In the genomic region with DNA sequence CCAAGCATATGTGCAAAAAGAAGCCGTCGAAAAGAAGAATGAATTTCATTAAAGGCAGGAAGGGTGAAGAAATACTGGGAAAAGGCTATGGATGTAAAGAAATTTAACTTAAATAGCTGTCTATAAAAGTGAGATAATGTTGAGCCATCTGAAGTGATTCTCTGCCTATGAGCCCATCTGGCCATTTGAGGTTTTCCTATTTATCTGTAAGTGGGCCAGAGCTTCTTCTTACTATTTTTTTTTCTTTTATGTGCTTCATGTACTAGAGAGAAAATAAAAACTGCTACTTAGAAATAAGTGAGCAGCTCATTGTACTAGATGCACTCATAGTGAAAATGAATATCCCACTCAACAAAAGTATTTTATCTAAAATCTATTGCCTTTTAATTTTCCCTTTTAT, we compare ENCODE assay signal across 34 cellular contexts.
"Had no signal": no experiment of that assay in that cellular context is flagged by ENCODE, and none has a peak within 500 bp of the region (broad histone marks: within the 10 kb centered on the region; RNA-seq: fewer than 3 reads in every experiment).

No MANE protein-coding gene starts in this region.

- H3K27ac Mint-ChIP-seq: activated B cell treated with CpG ODN at 0.5 μM for 24 hours; activated CD4-positive, alpha-beta memory T cell treated with anti-CD3 and anti-CD28 coated beads for 36 hours; activated CD4-positive, alpha-beta T cell treated with anti-CD3 and anti-CD28 coated beads, Interleukin-2, amount 10 ng/mL, durations not matched to agents 24 days and 14 days; activated CD8-positive, alpha-beta T cell treated with anti-CD3 and anti-CD28 coated beads for 36 hours; activated naive CD4-positive, alpha-beta T cell treated with anti-CD3 and anti-CD28 coated beads for 36 hours; activated naive CD4-positive, alpha-beta T cell treated with anti-CD3 and anti-CD28 coated beads, Interleukin-2, amount 50 U/mL, for 72 hours; activated naive CD8-positive, alpha-beta T cell treated with anti-CD3 and anti-CD28 coated beads for 36 hours; activated T-cell treated with anti-CD3 and anti-CD28 coated beads, Interleukin-2, amount 50 U/mL, for 72 hours; activated T-helper 1 cell treated with anti-CD3 and anti-CD28 coated beads, Interleukin-12 subunit alpha, Interleukin-12 subunit beta, Interleukin-2, Interleukin-4 antibody, amounts not matched to agents 30 ng/mL and 10 ng/mL and 1 ng/mL, durations not matched to agents 14 hours and 24 hours and 36 hours; activated T-helper 17 cell treated with anti-CD3 and anti-CD28 coated beads, Interleukin-2, amount 50 U/mL, for 72 hours; T-helper 1 cell treated with Interleukin-12 subunit alpha and Interleukin-12 subunit beta and Interleukin-4 antibody, amounts not matched to agents 30 μg/mL and 1 μg/mL, for 36 hours; T-helper 2 cell treated with Interferon-gamma antibody and Interleukin-4, amounts not matched to agents 5 μg/mL and 100 μg/mL, for 36 hours had no signal

- H3K27me3 Mint-ChIP-seq: activated B cell treated with CpG ODN at 0.5 μM for 24 hours; activated CD4-positive, alpha-beta memory T cell treated with anti-CD3 and anti-CD28 coated beads for 36 hours; activated CD4-positive, alpha-beta T cell treated with anti-CD3 and anti-CD28 coated beads, Interleukin-2, amount 10 ng/mL, durations not matched to agents 24 days and 14 days; activated CD8-positive, alpha-beta T cell treated with anti-CD3 and anti-CD28 coated beads for 36 hours; activated naive CD8-positive, alpha-beta T cell treated with anti-CD3 and anti-CD28 coated beads for 36 hours; activated T-helper 17 cell treated with anti-CD3 and anti-CD28 coated beads, Interleukin-2, amount 50 U/mL, for 72 hours had no signal

- H3K36me3 Mint-ChIP-seq: activated CD4-positive, alpha-beta memory T cell treated with anti-CD3 and anti-CD28 coated beads for 36 hours; activated naive CD8-positive, alpha-beta T cell treated with anti-CD3 and anti-CD28 coated beads for 36 hours had no signal

- ATAC-seq: activated CD8-positive, alpha-beta T cell treated with anti-CD3 and anti-CD28 coated beads for 36 hours; activated naive CD4-positive, alpha-beta T cell treated with anti-CD3 and anti-CD28 coated beads, Interleukin-2, amount 50 U/mL, for 72 hours; activated T-cell treated with anti-CD3 and anti-CD28 coated beads, Interleukin-2, amount 50 U/mL, for 4 hours; activated T-cell treated with anti-CD3 and anti-CD28 coated beads, Interleukin-2, amount 50 U/mL, for 72 hours; activated T-helper 17 cell treated with anti-CD3 and anti-CD28 coated beads, Interleukin-2, amount 50 U/mL, for 72 hours; body of pancreas had no signal

- H3K4me3 Mint-ChIP-seq: activated B cell treated with CpG ODN at 0.5 μM for 24 hours; activated CD4-positive, alpha-beta memory T cell treated with anti-CD3 and anti-CD28 coated beads for 36 hours; activated CD4-positive, alpha-beta T cell treated with anti-CD3 and anti-CD28 coated beads, Interleukin-2, amount 10 ng/mL, durations not matched to agents 24 days and 14 days; activated CD8-positive, alpha-beta T cell treated with anti-CD3 and anti-CD28 coated beads for 36 hours; activated naive CD4-positive, alpha-beta T cell treated with anti-CD3 and anti-CD28 coated beads for 36 hours; activated naive CD8-positive, alpha-beta T cell treated with anti-CD3 and anti-CD28 coated beads for 36 hours; activated T-cell treated with anti-CD3 and anti-CD28 coated beads, Interleukin-2, amount 50 U/mL, for 4 hours; activated T-cell treated with anti-CD3 and anti-CD28 coated beads, Interleukin-2, amount 50 U/mL, for 72 hours; activated T-helper 1 cell treated with anti-CD3 and anti-CD28 coated beads, Interleukin-12 subunit alpha, Interleukin-12 subunit beta, Interleukin-2, Interleukin-4 antibody, amounts not matched to agents 30 ng/mL and 10 ng/mL and 1 ng/mL, durations not matched to agents 14 hours and 24 hours and 36 hours; activated T-helper 17 cell treated with anti-CD3 and anti-CD28 coated beads, Interleukin-2, amount 50 U/mL, for 72 hours; T-helper 1 cell treated with Interleukin-12 subunit alpha and Interleukin-12 subunit beta and Interleukin-4 antibody, amounts not matched to agents 30 μg/mL and 1 μg/mL, for 36 hours; T-helper 2 cell treated with Interferon-gamma antibody and Interleukin-4, amounts not matched to agents 5 μg/mL and 100 μg/mL, for 36 hours had no signal

- H3K4me1 Mint-ChIP-seq: activated B cell treated with CpG ODN at 0.5 μM for 24 hours; activated CD4-positive, alpha-beta T cell treated with anti-CD3 and anti-CD28 coated beads, Interleukin-2, amount 10 ng/mL, durations not matched to agents 24 days and 14 days; activated naive CD8-positive, alpha-beta T cell treated with anti-CD3 and anti-CD28 coated beads for 36 hours; activated T-helper 17 cell treated with anti-CD3 and anti-CD28 coated beads, Interleukin-2, amount 50 U/mL, for 72 hours had no signal

- DNase-seq: activated B cell treated with CpG ODN at 0.5 μM for 24 hours; activated CD4-positive, alpha-beta memory T cell treated with anti-CD3 and anti-CD28 coated beads for 36 hours; activated CD4-positive, alpha-beta T cell treated with anti-CD3 and anti-CD28 coated beads for 4 hours; activated CD4-positive, alpha-beta T cell treated with anti-CD3 and anti-CD28 coated beads, Interleukin-2, amount 10 ng/mL, durations not matched to agents 24 days and 14 days; activated CD4-positive, alpha-beta T cell treated with anti-CD3 and anti-CD28 coated beads, Interleukin-2, amount 50 U/mL, for 1 hour; activated CD4-positive, alpha-beta T cell treated with anti-CD3 and anti-CD28 coated beads, Interleukin-2, amount 50 U/mL, for 4 hours; activated CD4-positive, CD25-positive, alpha-beta regulatory T cell treated with anti-CD3 and anti-CD28 coated beads, Interleukin-2, amount 50 U/mL, for 72 hours; activated CD8-positive, alpha-beta memory T cell treated with anti-CD3 and anti-CD28 coated beads, Interleukin-2, amount 50 U/mL, for 4 hours; activated CD8-positive, alpha-beta T cell treated with anti-CD3 and anti-CD28 coated beads for 36 hours; activated effector memory CD4-positive, alpha-beta T cell treated with anti-CD3 and anti-CD28 coated beads, Interleukin-2, amount 50 U/mL, for 16 hours; activated gamma-delta T cell treated with Interleukin-2 at 50 U/mL for 16 hours; activated naive CD4-positive, alpha-beta T cell; activated naive CD4-positive, alpha-beta T cell treated with anti-CD3 and anti-CD28 coated beads for 36 hours; activated naive CD4-positive, alpha-beta T cell treated with anti-CD3 and anti-CD28 coated beads, Interleukin-2, amount 50 U/mL, for 16 hours; activated naive CD8-positive, alpha-beta T cell treated with anti-CD3 and anti-CD28 coated beads for 36 hours; activated T-cell treated with anti-CD3 and anti-CD28 coated beads for 4 hours; activated T-cell treated with anti-CD3 and anti-CD28 coated beads, Interleukin-2, amount 50 U/mL, for 1 hour; activated T-cell treated with anti-CD3 and anti-CD28 coated beads, Interleukin-2, amount 50 U/mL, for 4 hours; activated T-cell treated with anti-CD3 and anti-CD28 coated beads, Interleukin-2, amount 50 U/mL, for 72 hours; adrenal gland; amniotic stem cell; aorta; body of pancreas; brain microvascular endothelial cell; central memory CD4-positive, alpha-beta T cell; cerebellar nuclear complex; T-helper 1 cell; T-helper 2 cell; T-helper 9 cell had no signal

- H3K9me3 Mint-ChIP-seq: T-helper 1 cell treated with Interleukin-12 subunit alpha and Interleukin-12 subunit beta and Interleukin-4 antibody, amounts not matched to agents 30 μg/mL and 1 μg/mL, for 36 hours had no signal
